In genomic region chr14:75821828-75822521, GRCh38 we compare ENCODE assay signal across 11 cellular contexts.
DNase-seq lines count a peak whose midpoint lies in the region; ATAC-seq and TF ChIP-seq lines count a peak whose summit lies in the region.
"Had no signal": no experiment of that assay in that cellular context is flagged by ENCODE, and none has a peak within 500 bp of the region (broad histone marks: within the 10 kb centered on the region; RNA-seq: fewer than 3 reads in every experiment).

No MANE protein-coding gene starts in this region.

- H3K4ac ChIP-seq in IMR-90 (ENCODE audit: low read depth, low read length) = no peak overlapping the region

- no peak overlapping the region for H2AFZ ChIP-seq in IMR-90 (replicated peaks; ENCODE audit: low read length, poor library complexity)

- H4K20me1 ChIP-seq in IMR-90 (ENCODE audit: insufficient read depth, low read length) = no peaks in the 10 kb centered on the region

- peak overlapping the region; percentile 47; the same call in 1 of the 2 replicates for H3K14ac ChIP-seq in IMR-90 (replicated peaks; ENCODE audit: low read depth, low read length)

- dilution Hi-C loops in IMR-90 (cut with HindIII; ENCODE audit: low sequenced_read_pairs, unreplicated experiment) = no loop called here

- H3K4me1 ChIP-seq in IMR-90 (ENCODE audit: control insufficient read depth, insufficient read depth, low read length) (peaks cover 16% of the 10 kb centered on the region), breast epithelium (no peaks in the 10 kb centered on the region), mucosa of rectum (ENCODE audit: control insufficient read depth in 2 of 2, insufficient read depth in 2 of 2, low read length in 2 of 2) (peaks cover 15 to 25% of the 10 kb centered on the region in 2 donors), body of pancreas (peaks cover 33% of the 10 kb centered on the region)

- H4K8ac ChIP-seq in IMR-90 (ENCODE audit: low read depth in 2 of 2, low read length in 2 of 2) = no peak overlapping the region

- no peaks in the 10 kb centered on the region for H3K9me3 ChIP-seq in IMR-90 (ENCODE audit: control insufficient read depth, insufficient read depth, low read length)
- H3K9me3 ChIP-seq in breast epithelium = no peaks in the 10 kb centered on the region
- H3K9me3 ChIP-seq in mucosa of rectum (ENCODE audit: control insufficient read depth in 2 of 2, low read length in 2 of 2) = no peaks in the 10 kb centered on the region
- no peaks in the 10 kb centered on the region for H3K9me3 ChIP-seq in body of pancreas

- 0 out of 2 replicates have a peak overlapping the region, but pooled peaks have one; percentile 4 for H3K4me2 ChIP-seq in IMR-90 (ENCODE audit: low read depth, low read length)

- no peak overlapping the region for H4K5ac ChIP-seq in IMR-90 (ENCODE audit: low read depth, low read length)

- H3K36me3 ChIP-seq in IMR-90 (ENCODE audit: control insufficient read depth, insufficient read depth, low read length) (peaks cover 5% of the 10 kb centered on the region; the same call in 1 of the 2 replicates), breast epithelium (no peaks in the 10 kb centered on the region), mucosa of rectum (ENCODE audit: control insufficient read depth in 2 of 2, insufficient read depth in 2 of 2, low read length in 2 of 2) (peaks cover 0 to 3% of the 10 kb centered on the region in 2 donors), body of pancreas (replicated peaks in 1 of 2; ENCODE audit: insufficient read depth in 1 of 2, low read depth in 2 of 2) (no peaks in the 10 kb centered on the region)

- WGBS in IMR-90 (ENCODE audit: extremely low coverage in 2 of 2, insufficient read length in 1 of 2), 2 experiments = no CpG with 5 or more reads among the region's 2 CpGs
- WGBS in body of pancreas, 2 donors = 86 to 87% methylated on average over 2 of the region's 2 CpGs

- H3K18ac ChIP-seq in IMR-90 (ENCODE audit: low read depth, low read length) = peak overlapping the region; percentile 60; the same call in 1 of the 2 replicates

- DNase-seq in A172 (ENCODE audit: low spot score) = peak; percentile 31
- peak; percentile 52 for DNase-seq in IMR-90
- DNase-seq in breast epithelium (ENCODE audit: low spot score in 2 of 2) = no peak
- no peak for DNase-seq in NCI-H2029 (lab: John Stamatoyannopoulos, UW)
- DNase-seq in body of pancreas = no peak
- DNase-seq in stimulated activated CD4-positive, alpha-beta T cell treated with anti-CD3 and anti-CD28 coated beads, Interleukin-15, amount 100 ng/mL, for 24 hours = no peak
- DNase-seq: amygdala; mesendoderm; stimulated activated CD4-positive, alpha-beta T cell treated with anti-CD3 and anti-CD28 coated beads, Interleukin-4, amount 100 ng/mL, for 24 hours had no signal

- CTCF ChIA-PET in IMR-90 (lab: Yijun Ruan, JAX) = interaction anchor here (1.3 kb wide), 1 partner anchor 85 kb away, joined by 6 read pairs; no protein-coding TSS in a partner anchor

- H3K9ac ChIP-seq in IMR-90 (ENCODE audit: low read depth, low read length) (no peak overlapping the region), mucosa of rectum (ENCODE audit: low read depth in 1 of 2, low read length in 2 of 2) (no peak overlapping the region)

- no peak overlapping the region; the same call in 1 of the 2 replicates for H2BK120ac ChIP-seq in IMR-90 (ENCODE audit: low read depth, low read length)

- H3K4me3 ChIP-seq in IMR-90 (ENCODE audit: insufficient read depth, low read depth, low read length) (no peak overlapping the region), breast epithelium (no peak overlapping the region), mucosa of rectum (ENCODE audit: low read length in 2 of 2) (no peak overlapping the region), body of pancreas (no peak overlapping the region)

- peaks cover 11% of the 10 kb centered on the region for H3K9me1 ChIP-seq in IMR-90 (ENCODE audit: insufficient read depth, low read length)

- H4K91ac ChIP-seq in IMR-90 (ENCODE audit: insufficient read depth, low read depth, low read length) = no peak overlapping the region

- intact Hi-C loops in IMR-90 (cut with micrococcal nuclease) = loop anchor here (5.0 kb wide), 1 partner anchor 45 kb away; no protein-coding TSS in a partner anchor
- intact Hi-C loops in breast epithelium (cut with DNase I; ENCODE audit: low total_unique reads) = no loop called here
- intact Hi-C loops in body of pancreas (cut with DNase I) = no loop called here

- TF ChIP-seq CTCF in IMR-90 (conservative IDR thresholded peaks at IDR 0.05; ENCODE audit: low read depth, low read length) = no peak
- no peak for TF ChIP-seq CTCF in breast epithelium (IDR thresholded peaks at IDR 0.05)
- TF ChIP-seq CTCF in body of pancreas (IDR thresholded peaks at IDR 0.05) = no peak

- H3K56ac ChIP-seq in IMR-90 (ENCODE audit: extremely low read depth, insufficient read depth, low read length) = no peak overlapping the region

- no peak overlapping the region for H2BK5ac ChIP-seq in IMR-90 (ENCODE audit: low read depth, low read length, poor library complexity, severe bottlenecking)

- ATAC-seq in IMR-90 (ENCODE audit: low read depth) (peak; percentile 46), GM19452 (IDR thresholded peaks at IDR 0.05; ENCODE audit: unreplicated experiment) (no peak), body of pancreas (no peak)

- H3K27me3 ChIP-seq in IMR-90 (ENCODE audit: control insufficient read depth, insufficient read depth, low read length) (no peaks in the 10 kb centered on the region), breast epithelium (no peaks in the 10 kb centered on the region), mucosa of rectum (ENCODE audit: control insufficient read depth in 2 of 2, insufficient read depth in 2 of 2, low read length in 2 of 2) (no peaks in the 10 kb centered on the region), body of pancreas (no peaks in the 10 kb centered on the region)

- no peak for TF ChIP-seq RAD21 in IMR-90 (IDR thresholded peaks at IDR 0.05; ENCODE audit: low read length)

- no peak overlapping the region for H2BK20ac ChIP-seq in IMR-90 (ENCODE audit: low read depth, low read length)

- H3K79me1 ChIP-seq in IMR-90 (ENCODE audit: low read depth in 1 of 2, low read length in 2 of 2) = no peaks in the 10 kb centered on the region

- peak overlapping the region; percentile 8 for H3K27ac ChIP-seq in IMR-90 (ENCODE audit: insufficient read depth, low read length)
- peak overlapping the region; percentile 62 to 71 for H3K27ac ChIP-seq in breast epithelium
- H3K27ac ChIP-seq in mucosa of rectum (ENCODE audit: low read depth in 2 of 2, low read length in 2 of 2) = peak overlapping the region; percentile 49 to 76
- H3K27ac ChIP-seq in body of pancreas = peak overlapping the region in 2 of 4 donors; percentile 1 to 3

- no TSS peak for BruUV-seq in IMR-90 (replicated peaks; lab: Mats Ljungman, UMichigan)

- in situ Hi-C loops in IMR-90 (cut with MboI; ENCODE audit: low sequenced_read_pairs) = no loop called here

- POLR2A ChIA-PET in IMR-90 (lab: Charles Lee; ENCODE audit: unreplicated experiment) = no interaction called here

- no peak overlapping the region for H2BK15ac ChIP-seq in IMR-90 (ENCODE audit: low read depth, low read length)

- H2AK5ac ChIP-seq in IMR-90 (ENCODE audit: low read depth, low read length) = no peak overlapping the region

- no peak overlapping the region for H2AK9ac ChIP-seq in IMR-90 (replicated peaks; ENCODE audit: low read depth, low read length, poor library complexity)

- H3K23ac ChIP-seq in IMR-90 (ENCODE audit: low read depth, low read length) = no peak overlapping the region

- TF ChIP-seq POLR2A in IMR-90 (IDR thresholded peaks at IDR 0.05; ENCODE audit: low read depth, low read length) (no peak), breast epithelium (IDR thresholded peaks at IDR 0.05) (no peak), body of pancreas (IDR thresholded peaks at IDR 0.05) (no peak)

TF ChIP-seq in IMR-90, 13 proteins besides CTCF, POLR2A, EP300 and RAD21:
- TF ChIP-seq USF2 (IDR thresholded peaks at IDR 0.05; ENCODE audit: low read depth, low read length) (no peak), BHLHE40 (IDR thresholded peaks at IDR 0.05; ENCODE audit: low read depth, low read length) (no peak), MAFK (IDR thresholded peaks at IDR 0.05; ENCODE audit: low read depth, low read length) (no peak), RFX5 (IDR thresholded peaks at IDR 0.05; ENCODE audit: low read depth, low read length) (no peak), SMC3 (IDR thresholded peaks at IDR 0.05; ENCODE audit: low read depth, low read length) (no peak), CHD1 (IDR thresholded peaks at IDR 0.05; ENCODE audit: low read depth, low read length) (no peak), RCOR1 (IDR thresholded peaks at IDR 0.05; ENCODE audit: insufficient replicate concordance, low read length) (no peak)

Comparison
In these comparisons a context has a peak if more than half of its experiments do, and no peak if none do; other contexts are left out.
1. DNase-seq: peak in A172 (single experiment) and IMR-90 (single experiment); none in breast epithelium (0 of 2), NCI-H2029 (single experiment), body of pancreas (0 of 4) and stimulated activated CD4-positive, alpha-beta T cell treated with anti-CD3 and anti-CD28 coated beads, Interleukin-15, amount 100 ng/mL, for 24 hours (single experiment).